ENCODE assay signal across 14 cellular contexts in genomic region chr12:30835216-30835615, GRCh38.
A peak's percentile ranks its signal among the peaks of the same experiment; 100 is the strongest.
DNase-seq lines count a peak whose midpoint lies in the region; ATAC-seq and TF ChIP-seq lines count a peak whose summit lies in the region.
"Had no signal": no experiment of that assay in that cellular context is flagged by ENCODE, and none has a peak within 500 bp of the region (broad histone marks: within the 10 kb centered on the region; RNA-seq: fewer than 3 reads in every experiment).

No MANE protein-coding gene starts in this region.

- CTCF ChIA-PET in activated CD8-positive, alpha-beta T cell treated with anti-CD3 and anti-CD28 coated beads for 36 hours (lab: Charles Lee): no interaction called here

- H2BK120ac ChIP-seq in mesendoderm (ENCODE audit: low read depth, low read length): no peak overlapping the region

- DNase-seq in NCI-H69 (lab: John Stamatoyannopoulos, UW): peak; percentile 65
- DNase-seq in endodermal cell: peak; percentile 22
- peak; percentile 32 for DNase-seq in mesendoderm
- no peak for DNase-seq in activated CD8-positive, alpha-beta T cell treated with anti-CD3 and anti-CD28 coated beads for 36 hours
- DNase-seq in testis: no peak
- DNase-seq: AML-193; Caco-2; CD4-positive, alpha-beta T cell; KG1 had no signal

- no peak overlapping the region for H3K56ac ChIP-seq in mesendoderm (ENCODE audit: low read length)

- no peak overlapping the region for H3K9ac ChIP-seq in endodermal cell (ENCODE audit: extremely low read depth, low read length, poor library complexity, severe bottlenecking)
- no peak overlapping the region for H3K9ac ChIP-seq in mesendoderm (ENCODE audit: low read length)

- no peak for ATAC-seq in HG02623 (IDR thresholded peaks at IDR 0.05; ENCODE audit: unreplicated experiment)
- ATAC-seq in activated CD8-positive, alpha-beta T cell treated with anti-CD3 and anti-CD28 coated beads for 36 hours: no peak

- no peak overlapping the region for H2BK5ac ChIP-seq in mesendoderm (ENCODE audit: low read length)

- WGBS in endodermal cell (ENCODE audit: insufficient coverage in 1 of 2, insufficient read length in 1 of 2), 2 experiments: 90 to 94% methylated on average over 4 of the region's 4 CpGs
- no CpG with 5 or more reads among the region's 4 CpGs for WGBS in mesendoderm (ENCODE audit: extremely low coverage, insufficient coverage, low lambda C conversion rate)
- 81 to 90% methylated on average over 4 of the region's 4 CpGs for WGBS in testis, 2 donors

- TF ChIP-seq CTCF in endodermal cell (conservative IDR thresholded peaks at IDR 0.05) (no peak), testis (IDR thresholded peaks at IDR 0.05) (no peak)
- no peak for TF ChIP-seq CTCF in activated CD8-positive, alpha-beta T cell treated with anti-CD3 and anti-CD28 coated beads for 36 hours (IDR thresholded peaks at IDR 0.05)

- no peak overlapping the region for H2BK15ac ChIP-seq in mesendoderm (replicated peaks; ENCODE audit: low read depth)

- no peak overlapping the region for H3K4me3 Mint-ChIP-seq in endodermal cell
- H3K4me3 Mint-ChIP-seq in activated CD8-positive, alpha-beta T cell treated with anti-CD3 and anti-CD28 coated beads for 36 hours: no peak overlapping the region
- H3K4me3 Mint-ChIP-seq: CD4-positive, alpha-beta T cell; IgD-negative memory B cell had no signal

- H3K27ac Mint-ChIP-seq in endodermal cell: no peak overlapping the region
- no peak overlapping the region for H3K27ac Mint-ChIP-seq in activated CD8-positive, alpha-beta T cell treated with anti-CD3 and anti-CD28 coated beads for 36 hours
- H3K27ac Mint-ChIP-seq: CD4-positive, alpha-beta T cell; IgD-negative memory B cell had no signal

- H3K36me3 Mint-ChIP-seq in endodermal cell (ENCODE audit: low read depth): no peaks in the 10 kb centered on the region
- no peaks in the 10 kb centered on the region for H3K36me3 Mint-ChIP-seq in activated CD8-positive, alpha-beta T cell treated with anti-CD3 and anti-CD28 coated beads for 36 hours (ENCODE audit: low read depth)
- H3K36me3 Mint-ChIP-seq: IgD-negative memory B cell had no signal

- no peak overlapping the region for H2AK5ac ChIP-seq in mesendoderm (ENCODE audit: low read length)

- H3K4me1 ChIP-seq in endodermal cell (ENCODE audit: control insufficient read depth, insufficient read depth, low read length) (no peaks in the 10 kb centered on the region), mesendoderm (ENCODE audit: control insufficient read depth, low read depth, low read length) (peaks cover 4% of the 10 kb centered on the region), testis (no peaks in the 10 kb centered on the region)
- H3K4me1 ChIP-seq: Caco-2, HAP-1 had no signal

- peaks cover 5% of the 10 kb centered on the region for H3K27me3 Mint-ChIP-seq in endodermal cell (ENCODE audit: insufficient read depth)
- peaks cover 25% of the 10 kb centered on the region for H3K27me3 Mint-ChIP-seq in activated CD8-positive, alpha-beta T cell treated with anti-CD3 and anti-CD28 coated beads for 36 hours

- H3K79me1 ChIP-seq in mesendoderm (ENCODE audit: low read length): no peaks in the 10 kb centered on the region

- no peak overlapping the region for H3K27ac ChIP-seq in endodermal cell (ENCODE audit: low read depth, low read length)
- H3K27ac ChIP-seq in mesendoderm (ENCODE audit: low read depth, low read length): no peak overlapping the region
- no peak overlapping the region for H3K27ac ChIP-seq in testis
- H3K27ac ChIP-seq: C4-2B, HL-60 had no signal

- peaks cover 5% of the 10 kb centered on the region for H3K4me1 Mint-ChIP-seq in endodermal cell
- no peaks in the 10 kb centered on the region for H3K4me1 Mint-ChIP-seq in activated CD8-positive, alpha-beta T cell treated with anti-CD3 and anti-CD28 coated beads for 36 hours (ENCODE audit: low read depth)
- H3K4me1 Mint-ChIP-seq: IgD-negative memory B cell had no signal

- H4K8ac ChIP-seq in mesendoderm (ENCODE audit: low read depth, low read length): no peak overlapping the region

- peaks cover 25% of the 10 kb centered on the region for H3K9me3 Mint-ChIP-seq in endodermal cell
- H3K9me3 Mint-ChIP-seq in activated CD8-positive, alpha-beta T cell treated with anti-CD3 and anti-CD28 coated beads for 36 hours: no peaks in the 10 kb centered on the region
- H3K9me3 Mint-ChIP-seq: CD4-positive, alpha-beta T cell had no signal

- peaks cover 6% of the 10 kb centered on the region for H3K9me3 ChIP-seq in endodermal cell (ENCODE audit: control insufficient read depth, low read length)
- H3K9me3 ChIP-seq in testis: no peaks in the 10 kb centered on the region
- H3K9me3 ChIP-seq: Caco-2, HAP-1 had no signal

- no peaks in the 10 kb centered on the region for H3K79me2 ChIP-seq in mesendoderm (ENCODE audit: control insufficient read depth, insufficient read depth, low read length)

- no peak for TF ChIP-seq POLR2A in testis (IDR thresholded peaks at IDR 0.05)

- H3K27me3 ChIP-seq in endodermal cell (ENCODE audit: control insufficient read depth, insufficient read depth, low read length, poor library complexity, severe bottlenecking) (no peaks in the 10 kb centered on the region), mesendoderm (ENCODE audit: insufficient read depth, low read length, poor library complexity) (no peaks in the 10 kb centered on the region), testis (no peaks in the 10 kb centered on the region)

- POLR2A ChIA-PET in activated CD8-positive, alpha-beta T cell treated with anti-CD3 and anti-CD28 coated beads for 36 hours (lab: Charles Lee): no interaction called here

- H3K36me3 ChIP-seq in endodermal cell (ENCODE audit: control insufficient read depth, insufficient read depth, low read length): no peaks in the 10 kb centered on the region
- H3K36me3 ChIP-seq in mesendoderm (ENCODE audit: control insufficient read depth, insufficient read depth, low read length): no peaks in the 10 kb centered on the region
- no peaks in the 10 kb centered on the region for H3K36me3 ChIP-seq in testis (ENCODE audit: low read depth, missing control alignments)
- H3K36me3 ChIP-seq: HAP-1 had no signal

- no peak overlapping the region for H3K23ac ChIP-seq in mesendoderm (ENCODE audit: low read length)

- no peak overlapping the region for H3K4ac ChIP-seq in mesendoderm (ENCODE audit: low read depth, low read length)

- intact Hi-C loops in activated CD8-positive, alpha-beta T cell treated with anti-CD3 and anti-CD28 coated beads for 36 hours (cut with micrococcal nuclease): no loop called here
- intact Hi-C loops in testis (cut with DNase I; ENCODE audit: low total_unique reads): no loop called here

- no peak overlapping the region for H4K5ac ChIP-seq in mesendoderm (ENCODE audit: low read length)

- H3K4me3 ChIP-seq in endodermal cell (ENCODE audit: low read length): no peak overlapping the region
- no peak overlapping the region for H3K4me3 ChIP-seq in mesendoderm (ENCODE audit: low read length)
- no peak overlapping the region for H3K4me3 ChIP-seq in testis
- H3K4me3 ChIP-seq: HAP-1 had no signal

- no peak overlapping the region for H3K18ac ChIP-seq in mesendoderm (ENCODE audit: low read length)

- no peak overlapping the region for H3K4me2 ChIP-seq in mesendoderm (ENCODE audit: low read length)

Comparison
In these comparisons a context has a peak if more than half of its experiments do, and no peak if none do; other contexts are left out.
1. DNase-seq: peak in NCI-H69 (single experiment), endodermal cell (single experiment) and mesendoderm (single experiment); none in activated CD8-positive, alpha-beta T cell treated with anti-CD3 and anti-CD28 coated beads for 36 hours (single experiment) and testis (single experiment).